In genomic region chr4:155632314-155632713, GRCh38 we compare ENCODE assay signal across 26 cellular contexts. TPM values are rescaled to one million over a fixed set of nuclear protein-coding genes. Genes with fewer than 3 reads are reported as not detected.
A peak's percentile ranks its signal among the peaks of the same experiment; 100 is the strongest.
DNase-seq lines count a peak whose midpoint lies in the region; ATAC-seq, FAIRE-seq and TF ChIP-seq lines count a peak whose summit lies in the region.
"Had no signal": no experiment of that assay in that cellular context is flagged by ENCODE, and none has a peak within 500 bp of the region (broad histone marks: within the 10 kb centered on the region; RNA-seq: fewer than 3 reads in every experiment).

No MANE protein-coding gene starts in this region.

- peaks cover 18% of the 10 kb centered on the region for H3K4me1 Mint-ChIP-seq in astrocyte (ENCODE audit: low read depth, unreplicated experiment)
- H3K4me1 Mint-ChIP-seq: H9 had no signal

- H3K27ac Mint-ChIP-seq in astrocyte (ENCODE audit: unreplicated experiment): no peak overlapping the region
- H3K27ac Mint-ChIP-seq: CD4-positive, alpha-beta T cell; H9; HFFc6 had no signal

- peaks cover 3% of the 10 kb centered on the region for H3K27me3 Mint-ChIP-seq in astrocyte (ENCODE audit: low read depth, unreplicated experiment)
- H3K27me3 Mint-ChIP-seq: CD4-positive, alpha-beta T cell had no signal

- TF ChIP-seq CTCF in astrocyte (IDR thresholded peaks at IDR 0.05; ENCODE audit: insufficient read depth, low read depth, low read length): no peak
- TF ChIP-seq CTCF in fibroblast of villous mesenchyme (IDR thresholded peaks at IDR 0.05; ENCODE audit: insufficient read depth, low read depth, low read length): no peak
- TF ChIP-seq CTCF in pancreas (IDR thresholded peaks at IDR 0.05): no peak
- no peak for TF ChIP-seq CTCF in uterus (IDR thresholded peaks at IDR 0.05)
- TF ChIP-seq CTCF in esophagus squamous epithelium (IDR thresholded peaks at IDR 0.05): no peak

- no peak for DNase-seq in astrocyte (ENCODE audit: low read depth)
- peak; percentile 63 for DNase-seq in fibroblast of villous mesenchyme (ENCODE audit: low read depth)
- DNase-seq in pancreas: no peak
- no peak for DNase-seq in uterus
- DNase-seq in esophagus squamous epithelium (lab: John Stamatoyannopoulos, UW): no peak
- DNase-seq in dermis blood vessel endothelial cell: no peak
- DNase-seq: AML-193; CD4-positive, alpha-beta T cell; GM23248; H9; HFFc6; Kasumi-1; NCI-H1092 treated with DMSO at 0.1 percent for 48 hours; NCI-H1436; NCI-H187 treated with DMSO at 0.1 percent for 48 hours; NCI-H446; NCI-H524 treated with DMSO at 0.1 percent for 48 hours; NCI-H774; SIG-M5 had no signal

- no peaks in the 10 kb centered on the region for H3K36me3 Mint-ChIP-seq in astrocyte (ENCODE audit: low read depth, unreplicated experiment)

- no peaks in the 10 kb centered on the region for H4K20me1 ChIP-seq in astrocyte (ENCODE audit: insufficient read depth, low read length)
- H4K20me1 ChIP-seq: BLaER1 treated with 17β-estradiol and CSF1 and Interleukin-3, amounts not matched to agents 10 nM and 100 nM had no signal

- H3K9ac ChIP-seq in astrocyte (ENCODE audit: low read length): no peak overlapping the region
- H3K9ac ChIP-seq: BLaER1 treated with 17β-estradiol and CSF1 and Interleukin-3, amounts not matched to agents 10 nM and 100 nM; GM23248 had no signal

- WGBS in pancreas, 2 donors: 77 to 79% methylated on average over 4 of the region's 4 CpGs
- WGBS in esophagus squamous epithelium, 2 donors: 60 to 76% methylated on average over 4 of the region's 4 CpGs

- no peaks in the 10 kb centered on the region for H3K36me3 ChIP-seq in astrocyte (ENCODE audit: insufficient read depth, low read length)
- no peaks in the 10 kb centered on the region for H3K36me3 ChIP-seq in pancreas
- no peaks in the 10 kb centered on the region for H3K36me3 ChIP-seq in uterus
- H3K36me3 ChIP-seq in esophagus squamous epithelium: no peaks in the 10 kb centered on the region
- H3K36me3 ChIP-seq: BLaER1 treated with 17β-estradiol and CSF1 and Interleukin-3, amounts not matched to agents 10 nM and 100 nM had no signal

- no peaks in the 10 kb centered on the region for H3K9me3 ChIP-seq in astrocyte (ENCODE audit: insufficient read depth, low read depth, low read length)
- no peaks in the 10 kb centered on the region for H3K9me3 ChIP-seq in pancreas
- H3K9me3 ChIP-seq in uterus: no peaks in the 10 kb centered on the region
- no peaks in the 10 kb centered on the region for H3K9me3 ChIP-seq in esophagus squamous epithelium
- H3K9me3 ChIP-seq: A549 had no signal

- TF ChIP-seq POLR2A in uterus (IDR thresholded peaks at IDR 0.05) (no peak), esophagus squamous epithelium (IDR thresholded peaks at IDR 0.05) (no peak)

- no peak overlapping the region for H3K4me3 Mint-ChIP-seq in astrocyte (ENCODE audit: unreplicated experiment)
- H3K4me3 Mint-ChIP-seq: CD4-positive, alpha-beta T cell; H9; HFFc6 had no signal

- H3K4me1 ChIP-seq in astrocyte (ENCODE audit: insufficient read depth, low read length): no peaks in the 10 kb centered on the region
- H3K4me1 ChIP-seq in pancreas: no peaks in the 10 kb centered on the region
- peaks cover 0 to 7% of the 10 kb centered on the region in 2 donors for H3K4me1 ChIP-seq in uterus
- H3K4me1 ChIP-seq in esophagus squamous epithelium: peaks cover 0 to 14% (median 0%) of the 10 kb centered on the region in 3 donors
- H3K4me1 ChIP-seq: A549 had no signal

- H3K4me3 ChIP-seq in astrocyte (ENCODE audit: insufficient read depth, low read depth, low read length) (no peak overlapping the region), fibroblast of villous mesenchyme (ENCODE audit: low read depth, low read length) (no peak overlapping the region), pancreas (no peak overlapping the region), uterus (no peak overlapping the region), esophagus squamous epithelium (no peak overlapping the region)
- H3K4me3 ChIP-seq: A549; BLaER1 treated with 17β-estradiol and CSF1 and Interleukin-3, amounts not matched to agents 10 nM and 100 nM; GM23248; SK-N-MC had no signal

- no peak overlapping the region for H2AFZ ChIP-seq in astrocyte (ENCODE audit: low read depth, low read length)
- H2AFZ ChIP-seq: GM23248 had no signal

- FAIRE-seq in astrocyte (lab: Jason Lieb, UNC): peak; percentile 32
- FAIRE-seq in pancreas (lab: Jason Lieb, UNC): peak; percentile 17
- FAIRE-seq: A549, D721Med, RCC 7860 had no signal

- H3K27ac ChIP-seq in astrocyte (ENCODE audit: low read depth, low read length): no peak overlapping the region
- H3K27ac ChIP-seq in pancreas: no peak overlapping the region
- H3K27ac ChIP-seq in uterus: peak overlapping the region; percentile 24 to 70
- H3K27ac ChIP-seq in esophagus squamous epithelium: no peak overlapping the region
- H3K27ac ChIP-seq: A549; BLaER1 treated with 17β-estradiol and CSF1 and Interleukin-3, amounts not matched to agents 10 nM and 100 nM; GM23248; HL-60; SK-N-MC had no signal

- intact Hi-C loops in pancreas (cut with DNase I): no loop called here
- intact Hi-C loops in uterus (cut with DNase I; ENCODE audit: low total_unique reads): no loop called here
- intact Hi-C loops in esophagus squamous epithelium (cut with DNase I): no loop called here

- ATAC-seq in pancreas: no peak
- no peak for ATAC-seq in HG03025 (IDR thresholded peaks at IDR 0.05; ENCODE audit: low FRiP score, unreplicated experiment)
- ATAC-seq: A549 had no signal

- H3K4me2 ChIP-seq in astrocyte (ENCODE audit: low read length): no peak overlapping the region
- H3K4me2 ChIP-seq: A549; BLaER1 treated with 17β-estradiol and CSF1 and Interleukin-3, amounts not matched to agents 10 nM and 100 nM had no signal

- H3K27me3 ChIP-seq in astrocyte (ENCODE audit: insufficient read depth, low read length) (no peaks in the 10 kb centered on the region), pancreas (no peaks in the 10 kb centered on the region), uterus (no peaks in the 10 kb centered on the region), esophagus squamous epithelium (no peaks in the 10 kb centered on the region)

- H3K79me2 ChIP-seq in astrocyte (ENCODE audit: insufficient read depth, low read length): no peaks in the 10 kb centered on the region

- H3K9me3 Mint-ChIP-seq in astrocyte (ENCODE audit: unreplicated experiment): peaks cover 3% of the 10 kb centered on the region
- H3K9me3 Mint-ChIP-seq: CD4-positive, alpha-beta T cell; H9 had no signal

RNA-seq across cellular contexts. Expression of gene GUCY1A1, which starts 34.3 kb away (rescaled TPM):
- total RNA-seq in astrocyte (0.48 and 1.0 TPM in 2 replicates), fibroblast of villous mesenchyme (0.32 and 0.43 TPM in 2 replicates), pancreas (10 to 100 TPM in 5 of 6 donors, 1 to 10 TPM in 1; 9.6 to 26.4 (median 13.1) TPM), uterus (100 to 1,000 TPM in 1 of 4 donors, 10 to 100 TPM in 3; 23.8 to 160 (median 42.8) TPM), esophagus squamous epithelium (1 to 10 TPM in 3 of 4 donors, under 1 TPM in 1; 0.45 to 8.6 (median 5.1) TPM), dermis blood vessel endothelial cell (41.7 and 50.4 TPM in 2 replicates)
- 1 to 10 TPM; 4.2 to 8.1 TPM for polyA plus RNA-seq in pancreas
- total RNA-seq: CD4-positive, alpha-beta T cell; GM23248; H9; HFFc6 had no signal
- polyA plus RNA-seq: A549, GM23248 had no signal

Comparison
In these comparisons a context has a peak if more than half of its experiments do, and no peak if none do; other contexts are left out.
1. H3K27ac ChIP-seq: peak in uterus (2 of 2); none in astrocyte (single experiment), pancreas (0 of 4) and esophagus squamous epithelium (0 of 4).